In genomic region chr6:131135244-131136020, GRCh38 we compare ENCODE assay signal across 1 cellular context.
TF ChIP-seq lines count a peak whose summit lies in the region.

Gene AKAP7, plus strand, starts transcription at chr6:131135467. Its CDS starts 297 bp downstream, at chr6:131135764.

TF ChIP-seq in HEK293, 187 proteins besides CTCF, POLR2A, EP300 and RAD21 (continued from another document and continues in another):
- no peak for TF ChIP-seq PRDM4 (tag by site-specific recombination; IDR thresholded peaks at IDR 0.05)
- no peak; the same call in 1 of the 2 replicates for TF ChIP-seq ZNF501 (tag by site-specific recombination; IDR thresholded peaks at IDR 0.05)
- TF ChIP-seq SP7 (tag by site-specific recombination; IDR thresholded peaks at IDR 0.05), result no peak
- TF ChIP-seq ZNF670 (tag by site-specific recombination; IDR thresholded peaks at IDR 0.05; ENCODE audit: low read depth), result no peak
- 0 out of 2 replicates have a peak, but pooled peaks have one; percentile 47 for TF ChIP-seq ZSCAN30 (tag by site-specific recombination; IDR thresholded peaks at IDR 0.05)
- 0 out of 2 replicates have a peak, but pooled peaks have one; percentile 13 for TF ChIP-seq ZNF10 (tag by site-specific recombination; IDR thresholded peaks at IDR 0.05)
- no peak for TF ChIP-seq ZNF677 (tag by site-specific recombination; IDR thresholded peaks at IDR 0.05)
- no peak for TF ChIP-seq ZNF133 (tag by site-specific recombination; IDR thresholded peaks at IDR 0.05)
- TF ChIP-seq GLIS2 (tag by site-specific recombination; IDR thresholded peaks at IDR 0.05), result no peak
- peak; percentile 41 for TF ChIP-seq ZXDB (tag by site-specific recombination; IDR thresholded peaks at IDR 0.05)
- TF ChIP-seq YY2 (tag by site-specific recombination; IDR thresholded peaks at IDR 0.05), result no peak
- TF ChIP-seq, protein P1, sequence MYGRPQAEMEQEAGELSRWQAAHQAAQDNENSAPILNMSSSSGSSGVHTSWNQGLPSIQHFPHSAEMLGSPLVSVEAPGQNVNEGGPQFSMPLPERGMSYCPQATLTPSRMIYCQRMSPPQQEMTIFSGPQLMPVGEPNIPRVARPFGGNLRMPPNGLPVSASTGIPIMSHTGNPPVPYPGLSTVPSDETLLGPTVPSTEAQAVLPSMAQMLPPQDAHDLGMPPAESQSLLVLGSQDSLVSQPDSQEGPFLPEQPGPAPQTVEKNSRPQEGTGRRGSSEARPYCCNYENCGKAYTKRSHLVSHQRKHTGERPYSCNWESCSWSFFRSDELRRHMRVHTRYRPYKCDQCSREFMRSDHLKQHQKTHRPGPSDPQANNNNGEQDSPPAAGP (tag by site-specific recombination; IDR thresholded peaks at IDR 0.05), result no peak
- no peak for TF ChIP-seq SALL2 (tag by site-specific recombination; IDR thresholded peaks at IDR 0.05; ENCODE audit: borderline replicate concordance)
- TF ChIP-seq IKZF3 (tag by site-specific recombination; IDR thresholded peaks at IDR 0.05), result 0 out of 2 replicates have a peak, but pooled peaks have one; percentile 6
- no peak for TF ChIP-seq REPIN1 (tag by site-specific recombination; IDR thresholded peaks at IDR 0.05; ENCODE audit: low read depth)
- TF ChIP-seq, protein P2, sequence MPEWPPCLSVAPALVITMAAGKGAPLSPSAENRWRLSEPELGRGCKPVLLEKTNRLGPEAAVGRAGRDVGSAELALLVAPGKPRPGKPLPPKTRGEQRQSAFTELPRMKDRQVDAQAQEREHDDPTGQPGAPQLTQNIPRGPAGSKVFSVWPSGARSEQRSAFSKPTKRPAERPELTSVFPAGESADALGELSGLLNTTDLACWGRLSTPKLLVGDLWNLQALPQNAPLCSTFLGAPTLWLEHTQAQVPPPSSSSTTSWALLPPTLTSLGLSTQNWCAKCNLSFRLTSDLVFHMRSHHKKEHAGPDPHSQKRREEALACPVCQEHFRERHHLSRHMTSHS (tag by site-specific recombination; IDR thresholded peaks at IDR 0.05), result no peak
- TF ChIP-seq ZNF221 (tag by site-specific recombination; IDR thresholded peaks at IDR 0.05; ENCODE audit: borderline replicate concordance), result no peak
- TF ChIP-seq, protein P3, sequence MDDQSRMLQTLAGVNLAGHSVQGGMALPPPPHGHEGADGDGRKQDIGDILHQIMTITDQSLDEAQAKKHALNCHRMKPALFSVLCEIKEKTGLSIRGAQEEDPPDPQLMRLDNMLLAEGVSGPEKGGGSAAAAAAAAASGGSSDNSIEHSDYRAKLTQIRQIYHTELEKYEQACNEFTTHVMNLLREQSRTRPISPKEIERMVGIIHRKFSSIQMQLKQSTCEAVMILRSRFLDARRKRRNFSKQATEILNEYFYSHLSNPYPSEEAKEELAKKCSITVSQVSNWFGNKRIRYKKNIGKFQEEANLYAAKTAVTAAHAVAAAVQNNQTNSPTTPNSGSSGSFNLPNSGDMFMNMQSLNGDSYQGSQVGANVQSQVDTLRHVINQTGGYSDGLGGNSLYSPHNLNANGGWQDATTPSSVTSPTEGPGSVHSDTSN (CRISPR knock-in tag; IDR thresholded peaks at IDR 0.05), result peak; percentile 49; the same call in 1 of the 2 replicates
- TF ChIP-seq, protein P4, sequence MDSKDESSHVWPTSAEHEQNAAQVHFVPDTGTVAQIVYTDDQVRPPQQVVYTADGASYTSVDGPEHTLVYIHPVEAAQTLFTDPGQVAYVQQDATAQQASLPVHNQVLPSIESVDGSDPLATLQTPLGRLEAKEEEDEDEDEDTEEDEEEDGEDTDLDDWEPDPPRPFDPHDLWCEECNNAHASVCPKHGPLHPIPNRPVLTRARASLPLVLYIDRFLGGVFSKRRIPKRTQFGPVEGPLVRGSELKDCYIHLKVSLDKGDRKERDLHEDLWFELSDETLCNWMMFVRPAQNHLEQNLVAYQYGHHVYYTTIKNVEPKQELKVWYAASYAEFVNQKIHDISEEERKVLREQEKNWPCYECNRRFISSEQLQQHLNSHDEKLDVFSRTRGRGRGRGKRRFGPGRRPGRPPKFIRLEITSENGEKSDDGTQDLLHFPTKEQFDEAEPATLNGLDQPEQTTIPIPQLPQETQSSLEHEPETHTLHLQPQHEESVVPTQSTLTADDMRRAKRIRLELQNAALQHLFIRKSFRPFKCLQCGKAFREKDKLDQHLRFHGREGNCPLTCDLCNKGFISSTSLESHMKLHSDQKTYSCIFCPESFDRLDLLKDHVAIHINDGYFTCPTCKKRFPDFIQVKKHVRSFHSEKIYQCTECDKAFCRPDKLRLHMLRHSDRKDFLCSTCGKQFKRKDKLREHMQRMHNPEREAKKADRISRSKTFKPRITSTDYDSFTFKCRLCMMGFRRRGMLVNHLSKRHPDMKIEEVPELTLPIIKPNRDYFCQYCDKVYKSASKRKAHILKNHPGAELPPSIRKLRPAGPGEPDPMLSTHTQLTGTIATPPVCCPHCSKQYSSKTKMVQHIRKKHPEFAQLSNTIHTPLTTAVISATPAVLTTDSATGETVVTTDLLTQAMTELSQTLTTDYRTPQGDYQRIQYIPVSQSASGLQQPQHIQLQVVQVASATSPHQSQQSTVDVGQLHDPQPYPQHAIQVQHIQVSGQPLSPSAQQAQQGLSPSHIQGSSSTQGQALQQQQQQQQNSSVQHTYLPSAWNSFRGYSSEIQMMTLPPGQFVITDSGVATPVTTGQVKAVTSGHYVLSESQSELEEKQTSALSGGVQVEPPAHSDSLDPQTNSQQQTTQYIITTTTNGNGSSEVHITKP (tag by site-specific recombination; IDR thresholded peaks at IDR 0.05), result peak; percentile 40
- TF ChIP-seq ZNF19 (tag by site-specific recombination; IDR thresholded peaks at IDR 0.05; ENCODE audit: low read depth), result no peak
- peak; percentile 60; the same call in 1 of the 2 replicates for TF ChIP-seq HOXD13 (CRISPR knock-in tag; IDR thresholded peaks at IDR 0.05; ENCODE audit: borderline replicate concordance)
- TF ChIP-seq HOXC10 (CRISPR knock-in tag; IDR thresholded peaks at IDR 0.05), result no peak
- TF ChIP-seq KLF9 (tag by site-specific recombination; IDR thresholded peaks at IDR 0.05; ENCODE audit: low read depth), result no peak; the same call in 1 of the 2 replicates
- TF ChIP-seq GLI4 (tag by site-specific recombination; IDR thresholded peaks at IDR 0.05), result no peak
- no peak for TF ChIP-seq ZFP3 (tag by site-specific recombination; IDR thresholded peaks at IDR 0.05; ENCODE audit: low read depth)
- TF ChIP-seq KLF8 (tag by site-specific recombination; IDR thresholded peaks at IDR 0.05), result peak; percentile 22; the same call in 1 of the 2 replicates
- TF ChIP-seq ZNF426 (tag by site-specific recombination; IDR thresholded peaks at IDR 0.05), result no peak
- no peak for TF ChIP-seq ZNF830 (tag by site-specific recombination; IDR thresholded peaks at IDR 0.05; ENCODE audit: low read depth)
- 0 out of 2 replicates have a peak, but pooled peaks have one; percentile 16 for TF ChIP-seq ZNF2 (tag by site-specific recombination; IDR thresholded peaks at IDR 0.05)
- peak; percentile 52; the same call in 1 of the 2 replicates for TF ChIP-seq ZNF660 (tag by site-specific recombination; IDR thresholded peaks at IDR 0.05)
- TF ChIP-seq ZNF510 (tag by site-specific recombination; IDR thresholded peaks at IDR 0.05; ENCODE audit: insufficient replicate concordance), result no peak
- TF ChIP-seq BCL6B (tag by site-specific recombination; IDR thresholded peaks at IDR 0.05), result no peak
- TF ChIP-seq, protein P5, sequence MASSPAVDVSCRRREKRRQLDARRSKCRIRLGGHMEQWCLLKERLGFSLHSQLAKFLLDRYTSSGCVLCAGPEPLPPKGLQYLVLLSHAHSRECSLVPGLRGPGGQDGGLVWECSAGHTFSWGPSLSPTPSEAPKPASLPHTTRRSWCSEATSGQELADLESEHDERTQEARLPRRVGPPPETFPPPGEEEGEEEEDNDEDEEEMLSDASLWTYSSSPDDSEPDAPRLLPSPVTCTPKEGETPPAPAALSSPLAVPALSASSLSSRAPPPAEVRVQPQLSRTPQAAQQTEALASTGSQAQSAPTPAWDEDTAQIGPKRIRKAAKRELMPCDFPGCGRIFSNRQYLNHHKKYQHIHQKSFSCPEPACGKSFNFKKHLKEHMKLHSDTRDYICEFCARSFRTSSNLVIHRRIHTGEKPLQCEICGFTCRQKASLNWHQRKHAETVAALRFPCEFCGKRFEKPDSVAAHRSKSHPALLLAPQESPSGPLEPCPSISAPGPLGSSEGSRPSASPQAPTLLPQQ (tag by site-specific recombination; IDR thresholded peaks at IDR 0.05), result peak; percentile 56
- no peak for TF ChIP-seq ZSCAN4 (tag by site-specific recombination; IDR thresholded peaks at IDR 0.05)
- TF ChIP-seq ZNF391 (tag by site-specific recombination; IDR thresholded peaks at IDR 0.05; ENCODE audit: borderline replicate concordance, low read depth), result no peak
- no peak for TF ChIP-seq ZNF155 (tag by site-specific recombination; IDR thresholded peaks at IDR 0.05)
- TF ChIP-seq ZNF624 (tag by site-specific recombination; IDR thresholded peaks at IDR 0.05), result no peak
- TF ChIP-seq FEZF1 (tag by site-specific recombination; IDR thresholded peaks at IDR 0.05), result no peak
- no peak for TF ChIP-seq ZNF654 (tag by site-specific recombination; IDR thresholded peaks at IDR 0.05; ENCODE audit: low read depth)
- TF ChIP-seq, protein P6, sequence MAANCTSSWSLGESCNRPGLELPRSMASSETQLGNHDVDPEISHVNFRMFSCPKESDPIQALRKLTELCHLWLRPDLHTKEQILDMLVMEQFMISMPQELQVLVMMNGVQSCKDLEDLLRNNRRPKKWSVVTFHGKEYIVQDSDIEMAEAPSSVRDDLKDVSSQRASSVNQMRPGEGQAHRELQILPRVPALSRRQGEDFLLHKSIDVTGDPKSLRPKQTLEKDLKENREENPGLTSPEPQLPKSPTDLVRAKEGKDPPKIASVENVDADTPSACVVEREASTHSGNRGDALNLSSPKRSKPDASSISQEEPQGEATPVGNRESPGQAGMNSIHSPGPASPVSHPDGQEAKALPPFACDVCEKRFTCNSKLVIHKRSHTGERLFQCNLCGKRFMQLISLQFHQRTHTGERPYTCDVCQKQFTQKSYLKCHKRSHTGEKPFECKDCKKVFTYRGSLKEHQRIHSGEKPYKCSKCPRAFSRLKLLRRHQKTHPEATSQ (tag by site-specific recombination; IDR thresholded peaks at IDR 0.05), result 0 out of 2 replicates have a peak, but pooled peaks have one; percentile 60
- TF ChIP-seq ZNF777 (tag by site-specific recombination; IDR thresholded peaks at IDR 0.05; ENCODE audit: borderline replicate concordance), result 0 out of 2 replicates have a peak, but pooled peaks have one; percentile 38
- peak; percentile 68; the same call in 1 of the 2 replicates for TF ChIP-seq ZFP69B (tag by site-specific recombination; IDR thresholded peaks at IDR 0.05)
- no peak for TF ChIP-seq ZNF350 (tag by site-specific recombination; IDR thresholded peaks at IDR 0.05)
- TF ChIP-seq HOXA7 (CRISPR knock-in tag; IDR thresholded peaks at IDR 0.05; ENCODE audit: borderline replicate concordance), result peak; percentile 75; the same call in 1 of the 2 replicates
- TF ChIP-seq ZNF341 (tag by site-specific recombination; IDR thresholded peaks at IDR 0.05; ENCODE audit: low read depth), result peak; percentile 9; the same call in 1 of the 2 replicates
- TF ChIP-seq ZFHX2 (tag by site-specific recombination; conservative IDR thresholded peaks at IDR 0.05), result peak; percentile 55
- TF ChIP-seq OVOL3 (tag by site-specific recombination; IDR thresholded peaks at IDR 0.05), result no peak
- TF ChIP-seq ZBTB44 (tag by site-specific recombination; IDR thresholded peaks at IDR 0.05), result peak; percentile 77
- TF ChIP-seq ZNF747 (tag by site-specific recombination; IDR thresholded peaks at IDR 0.05), result no peak
- peak; percentile 9; the same call in 1 of the 2 replicates for TF ChIP-seq ZNF394 (tag by site-specific recombination; IDR thresholded peaks at IDR 0.05; ENCODE audit: borderline replicate concordance)
